In the genomic region with DNA sequence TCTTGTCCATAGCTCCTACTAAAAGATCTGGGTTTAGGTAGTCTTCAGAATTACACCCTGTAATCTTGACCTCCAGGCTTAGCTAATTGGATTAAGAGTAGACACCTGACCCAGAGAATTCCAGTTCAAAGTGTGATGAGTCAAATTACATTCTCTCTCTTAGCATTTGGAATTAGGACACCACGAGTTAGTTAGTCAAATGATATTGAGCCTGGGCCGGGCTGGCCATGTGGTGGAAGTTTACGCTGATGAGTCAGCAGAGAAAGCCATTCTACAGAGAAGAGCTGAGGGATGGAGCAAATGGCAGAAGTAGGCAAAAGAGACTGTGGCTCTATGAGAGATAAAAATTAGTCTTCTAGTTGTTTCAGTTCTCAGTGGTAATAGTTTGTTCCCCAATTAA, we compare ENCODE assay signal across 13 cellular contexts. TPM values are rescaled to one million over a fixed set of nuclear protein-coding genes. Genes with fewer than 3 reads are reported as not detected.
DNase-seq lines count a peak whose midpoint lies in the region; ATAC-seq, FAIRE-seq and TF ChIP-seq lines count a peak whose summit lies in the region.
"Had no signal": no experiment of that assay in that cellular context is flagged by ENCODE, and none has a peak within 500 bp of the region (broad histone marks: within the 10 kb centered on the region; RNA-seq: fewer than 3 reads in every experiment).

No MANE protein-coding gene starts in this region.

- no peak overlapping the region for H3K9ac ChIP-seq in keratinocyte (ENCODE audit: control insufficient read depth, extremely low read depth, insufficient read depth, low read length)

- H3K27ac ChIP-seq in keratinocyte (ENCODE audit: control insufficient read depth, insufficient read depth, low read length), result no peak overlapping the region
- H3K27ac ChIP-seq in coronary artery, result no peak overlapping the region
- H3K27ac ChIP-seq in left ventricle myocardium inferior (replicated peaks), result no peak overlapping the region

- H3K4me3 ChIP-seq in keratinocyte (ENCODE audit: control insufficient read depth in 2 of 3, extremely low read depth in 1 of 3, insufficient read depth in 2 of 3, low read depth in 1 of 3, low read length in 3 of 3) (no peak overlapping the region), coronary artery (no peak overlapping the region), left ventricle myocardium inferior (no peak overlapping the region)

- H2AFZ ChIP-seq in keratinocyte (ENCODE audit: control insufficient read depth, low read length), result no peak overlapping the region

- no peaks in the 10 kb centered on the region for H4K20me1 ChIP-seq in keratinocyte (ENCODE audit: control insufficient read depth, extremely low read depth, insufficient read depth, low read length)

- no peaks in the 10 kb centered on the region for H3K27me3 Mint-ChIP-seq in WTC11 (ENCODE audit: low read depth)
- H3K27me3 Mint-ChIP-seq: stimulated activated naive CD8-positive, alpha-beta T cell treated with anti-CD3 and anti-CD28 coated beads, Interleukin-15, Interleukin-2, amounts not matched to agents 100 ng/mL and 50 ng/mL, for 24 hours had no signal

- POLR2A ChIA-PET in WTC11 (lab: Charles Lee), result no interaction called here

- no peaks in the 10 kb centered on the region for H3K9me3 Mint-ChIP-seq in WTC11
- H3K9me3 Mint-ChIP-seq: activated T-helper 2 cell treated with anti-CD3 and anti-CD28 coated beads, Interferon-gamma antibody, Interleukin-2, Interleukin-4, amounts not matched to agents 10 μg/mL and 5 μg/mL and 100 μg/mL, durations not matched to agents 14 hours and 24 hours and 36 hours; stimulated activated naive CD8-positive, alpha-beta T cell treated with anti-CD3 and anti-CD28 coated beads, Interleukin-15, Interleukin-2, amounts not matched to agents 100 ng/mL and 50 ng/mL, for 24 hours; T-helper 2 cell treated with Interferon-gamma antibody and Interleukin-4, amounts not matched to agents 5 μg/mL and 100 μg/mL, for 36 hours had no signal

- H3K9me3 ChIP-seq in keratinocyte (ENCODE audit: control insufficient read depth, low read depth, low read length) (no peaks in the 10 kb centered on the region), left ventricle myocardium inferior (replicated peaks) (no peaks in the 10 kb centered on the region)

- no peaks in the 10 kb centered on the region for H3K27me3 ChIP-seq in keratinocyte (ENCODE audit: control insufficient read depth, extremely low read depth, insufficient read depth, low read length)
- H3K27me3 ChIP-seq in left ventricle myocardium inferior (ENCODE audit: low read depth), result no peaks in the 10 kb centered on the region

- H3K79me2 ChIP-seq in keratinocyte (ENCODE audit: control insufficient read depth, insufficient read depth, low read length), result no peaks in the 10 kb centered on the region

- ATAC-seq in WTC11, result peak; percentile 55

- peak; percentile 13 for DNase-seq in HT-29 (ENCODE audit: low spot score)
- no peak for DNase-seq in WTC11 (ENCODE audit: low spot score)
- no peak for DNase-seq in keratinocyte (ENCODE audit: low read depth, low spot score)
- no peak for DNase-seq in DMS153 (lab: John Stamatoyannopoulos, UW)
- DNase-seq in coronary artery (ENCODE audit: low spot score), result no peak
- DNase-seq in left ventricle myocardium inferior, result no peak
- no peak for DNase-seq in RPMI8226
- DNase-seq: effector memory CD4-positive, alpha-beta T cell; NCI-H2081 treated with DMSO at 0.1 percent for 48 hours had no signal

- H3K36me3 ChIP-seq in keratinocyte (ENCODE audit: control insufficient read depth in 2 of 2, extremely low read depth in 1 of 2, insufficient read depth in 2 of 2, low read length in 2 of 2) (no peaks in the 10 kb centered on the region), left ventricle myocardium inferior (peaks cover 39% of the 10 kb centered on the region)

- H3K4me1 ChIP-seq in keratinocyte (ENCODE audit: control insufficient read depth, extremely low read depth, insufficient read depth, low read length), result peaks cover 14% of the 10 kb centered on the region
- H3K4me1 ChIP-seq in left ventricle myocardium inferior, result no peaks in the 10 kb centered on the region

- H3K4me3 Mint-ChIP-seq in WTC11, result no peak overlapping the region
- H3K4me3 Mint-ChIP-seq: stimulated activated naive CD8-positive, alpha-beta T cell treated with anti-CD3 and anti-CD28 coated beads, Interleukin-15, Interleukin-2, amounts not matched to agents 100 ng/mL and 50 ng/mL, for 24 hours; T-helper 2 cell treated with Interferon-gamma antibody and Interleukin-4, amounts not matched to agents 5 μg/mL and 100 μg/mL, for 36 hours had no signal

- TF ChIP-seq CTCF in WTC11 (IDR thresholded peaks at IDR 0.05) (no peak), keratinocyte (optimal IDR thresholded peaks at IDR 0.05 in 1 of 3, IDR thresholded peaks at IDR 0.05 in 1 of 3, conservative IDR thresholded peaks at IDR 0.05 in 1 of 3; ENCODE audit: extremely low read depth in 1 of 3, insufficient read depth in 2 of 3, low read length in 3 of 3) (no peak), coronary artery (IDR thresholded peaks at IDR 0.05) (no peak), left ventricle myocardium inferior (IDR thresholded peaks at IDR 0.05; ENCODE audit: borderline replicate concordance) (no peak)

- dilution Hi-C loops in keratinocyte (cut with MboI; ENCODE audit: extremely low pct_ligation_motif_present, low sequenced_read_pairs), result no loop called here

- no peak overlapping the region for H3K27ac Mint-ChIP-seq in WTC11
- H3K27ac Mint-ChIP-seq: activated T-helper 2 cell treated with anti-CD3 and anti-CD28 coated beads, Interferon-gamma antibody, Interleukin-2, Interleukin-4, amounts not matched to agents 10 μg/mL and 5 μg/mL and 100 μg/mL, durations not matched to agents 14 hours and 24 hours and 36 hours; stimulated activated naive CD8-positive, alpha-beta T cell treated with anti-CD3 and anti-CD28 coated beads, Interleukin-15, Interleukin-2, amounts not matched to agents 100 ng/mL and 50 ng/mL, for 24 hours; T-helper 2 cell treated with Interferon-gamma antibody and Interleukin-4, amounts not matched to agents 5 μg/mL and 100 μg/mL, for 36 hours had no signal

- H3K4me1 Mint-ChIP-seq in WTC11, result peaks cover 7% of the 10 kb centered on the region; the same call in 1 of the 2 replicates

- H3K4me2 ChIP-seq in keratinocyte (ENCODE audit: control insufficient read depth, extremely low read depth, insufficient read depth, low read depth, low read length), result no peak overlapping the region

- FAIRE-seq in G401.6 (lab: Jason Lieb, UNC), result peak; percentile 99
- FAIRE-seq in keratinocyte (lab: Jason Lieb, UNC), result peak; percentile 51

- H3K36me3 Mint-ChIP-seq in WTC11, result peaks cover 5% of the 10 kb centered on the region

- no peaks in the 10 kb centered on the region for H3K9me1 ChIP-seq in keratinocyte (ENCODE audit: control insufficient read depth, extremely low read depth, insufficient read depth, low read length)

- CTCF ChIA-PET in WTC11 (lab: Charles Lee), result no interaction called here

- intact Hi-C loops in left ventricle myocardium inferior (cut with micrococcal nuclease), result loop anchor here (10.0 kb wide), 1 partner anchor 90 kb away; no protein-coding TSS in a partner anchor

TF ChIP-seq in WTC11, 78 proteins besides CTCF, POLR2A, EP300 and RAD21 (continues in another document):
- no peak for TF ChIP-seq ZNF219 (CRISPR knock-in tag; IDR thresholded peaks at IDR 0.05; ENCODE audit: borderline replicate concordance)
- TF ChIP-seq CREB1 (CRISPR knock-in tag; IDR thresholded peaks at IDR 0.05), result no peak
- TF ChIP-seq, protein P1, sequence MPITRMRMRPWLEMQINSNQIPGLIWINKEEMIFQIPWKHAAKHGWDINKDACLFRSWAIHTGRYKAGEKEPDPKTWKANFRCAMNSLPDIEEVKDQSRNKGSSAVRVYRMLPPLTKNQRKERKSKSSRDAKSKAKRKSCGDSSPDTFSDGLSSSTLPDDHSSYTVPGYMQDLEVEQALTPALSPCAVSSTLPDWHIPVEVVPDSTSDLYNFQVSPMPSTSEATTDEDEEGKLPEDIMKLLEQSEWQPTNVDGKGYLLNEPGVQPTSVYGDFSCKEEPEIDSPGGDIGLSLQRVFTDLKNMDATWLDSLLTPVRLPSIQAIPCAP (CRISPR knock-in tag; IDR thresholded peaks at IDR 0.05), result no peak
- no peak for TF ChIP-seq ZNF416 (CRISPR knock-in tag; IDR thresholded peaks at IDR 0.05)

RNA-seq across cellular contexts. Expression of gene CEP44, which starts 31.1 kb away (rescaled TPM):
- total RNA-seq in HT-29 (2014; rRNA removed; shearing (Covaris generic)), result 2.9 and 10.0 TPM in 2 replicates
- total RNA-seq in WTC11 (2021) (17.9 to 21.6 TPM (median 19.8 TPM) in 3 replicates), left ventricle myocardium inferior (11.2 TPM)
- 3.9 to 8.0 TPM (median 5.3 TPM) in 3 replicates for polyA plus RNA-seq in keratinocyte
- 10.5 TPM for polyA plus RNA-seq in keratinocyte (2011; ENCODE audit: low read depth)
- polyA plus RNA-seq in keratinocyte (2011; cell fraction: cytosol; rRNA removed), result 2.5 and 4.0 TPM in 2 replicates
- 7.0 and 7.9 TPM in 2 replicates for polyA plus RNA-seq in keratinocyte (2011; cell fraction: nucleus; rRNA removed)
- 4.1 and 7.4 TPM in 2 replicates for polyA plus RNA-seq in keratinocyte (2012; ENCODE audit: low replicate concordance)
- 2.5 to 8.2 TPM (median 3.2 TPM) in 3 replicates for polyA minus RNA-seq in keratinocyte
- polyA minus RNA-seq in keratinocyte (2011; cell fraction: cytosol; rRNA and poly(A)+ RNA removed), result 4.8 TPM
- 4.1 and 11.5 TPM in 2 replicates for polyA minus RNA-seq in keratinocyte (2011; cell fraction: nucleus; rRNA and poly(A)+ RNA removed)

RNA-seq across cellular contexts. Expression of gene FBXO8, which starts 31.3 kb away (rescaled TPM):
- total RNA-seq in HT-29 (2014; rRNA removed; shearing (Covaris generic)), result 5.8 and 6.0 TPM in 2 replicates
- total RNA-seq in WTC11 (2021) (7.5 to 10.5 TPM (median 9.0 TPM) in 3 replicates), left ventricle myocardium inferior (29.5 TPM)
- 9.0 to 21.0 TPM (median 16.3 TPM) in 3 replicates for polyA plus RNA-seq in keratinocyte
- polyA plus RNA-seq in keratinocyte (2011; ENCODE audit: low read depth), result 9.2 TPM
- polyA plus RNA-seq in keratinocyte (2011; cell fraction: cytosol; rRNA removed), result 10.6 and 19.5 TPM in 2 replicates
- 11.1 and 12.3 TPM in 2 replicates for polyA plus RNA-seq in keratinocyte (2011; cell fraction: nucleus; rRNA removed)
- polyA plus RNA-seq in keratinocyte (2012; ENCODE audit: low replicate concordance), result 9.4 and 15.8 TPM in 2 replicates
- 5.2 to 14.3 TPM (median 13.5 TPM) in 3 replicates for polyA minus RNA-seq in keratinocyte
- 12.3 TPM for polyA minus RNA-seq in keratinocyte (2011; cell fraction: cytosol; rRNA and poly(A)+ RNA removed)
- 9.5 and 10.2 TPM in 2 replicates for polyA minus RNA-seq in keratinocyte (2011; cell fraction: nucleus; rRNA and poly(A)+ RNA removed)
